24 cellular contexts compared by ENCODE assay signal in genomic region chr10:51214207-51214896, GRCh38.
DNase-seq lines count a peak whose midpoint lies in the region; ATAC-seq and TF ChIP-seq lines count a peak whose summit lies in the region.
"Had no signal": no experiment of that assay in that cellular context is flagged by ENCODE, and none has a peak within 500 bp of the region (broad histone marks: within the 10 kb centered on the region; RNA-seq: fewer than 3 reads in every experiment).

No MANE protein-coding gene starts in this region.

- H3K23ac ChIP-seq in H9 (ENCODE audit: insufficient read length, low read depth, low read length) (no peak overlapping the region), neuronal stem cell (ENCODE audit: low read depth, low read length, poor library complexity) (no peak overlapping the region)

- no peak overlapping the region for H2BK20ac ChIP-seq in H9 (ENCODE audit: low read depth, low read length, poor library complexity, severe bottlenecking)

- H2BK12ac ChIP-seq in H9 (ENCODE audit: insufficient read length, low read depth, low read length): no peak overlapping the region
- H2BK12ac ChIP-seq in neuronal stem cell (ENCODE audit: low read length): no peak overlapping the region

- H3K14ac ChIP-seq in H9 (ENCODE audit: insufficient read depth, low read length) (no peak overlapping the region), neuronal stem cell (ENCODE audit: low read length) (no peak overlapping the region)

- no peak overlapping the region for H3K4me3 Mint-ChIP-seq in H9
- H3K4me3 Mint-ChIP-seq: activated T-cell treated with anti-CD3 and anti-CD28 coated beads, Interleukin-2, amount 50 U/mL, for 72 hours; immature natural killer cell; memory B cell had no signal

- H3K4me1 Mint-ChIP-seq in H9: peaks cover 20 to 31% of the 10 kb centered on the region in 2 experiments
- H3K4me1 Mint-ChIP-seq: memory B cell had no signal

- H4K5ac ChIP-seq in H9 (ENCODE audit: insufficient read length, low read depth, low read length): no peak overlapping the region

- H3K56ac ChIP-seq in H9 (ENCODE audit: insufficient read length, low read depth, low read length): no peak overlapping the region

- H3K9ac ChIP-seq in H9 (ENCODE audit: extremely low read depth, insufficient read length, low read length) (no peak overlapping the region), neuronal stem cell (ENCODE audit: low read depth, low read length, poor library complexity) (no peak overlapping the region)
- H3K9ac ChIP-seq: BLaER1 had no signal

- H3K27ac Mint-ChIP-seq in H9: peak overlapping the region in 2 of 3 experiments; percentile 56 to 72; a peak in 5 of 7 replicates
- H3K27ac Mint-ChIP-seq: activated T-cell treated with anti-CD3 and anti-CD28 coated beads, Interleukin-2, amount 50 U/mL, for 72 hours; immature natural killer cell; memory B cell had no signal

- WGBS in H9 (ENCODE audit: extremely low coverage, insufficient read length, low lambda C conversion rate): no CpG with 5 or more reads among the region's 7 CpGs
- WGBS in neuronal stem cell (ENCODE audit: extremely low coverage in 2 of 2, insufficient read length in 2 of 2, insufficient replicate concordance in 1 of 2), 2 donors: no CpG with 5 or more reads among the region's 7 CpGs
- 41% methylated on average over 7 of the region's 7 CpGs for WGBS in aorta, 2 donors

- no peak overlapping the region for H3K4me3 ChIP-seq in neuronal stem cell (ENCODE audit: low read length in 2 of 2)
- H3K4me3 ChIP-seq in aorta (ENCODE audit: low read length in 2 of 2): no peak overlapping the region
- H3K4me3 ChIP-seq: BLaER1, esophagus squamous epithelium, sigmoid colon, tibial artery had no signal

- H3K27ac ChIP-seq in H9 (ENCODE audit: insufficient read length, low read depth, low read length): no peak overlapping the region
- no peak overlapping the region for H3K27ac ChIP-seq in neuronal stem cell (replicated peaks; ENCODE audit: low read length)
- H3K27ac ChIP-seq in aorta (ENCODE audit: low read depth in 1 of 2, low read length in 2 of 2): peak overlapping the region in 1 of 2 donors; percentile 44
- H3K27ac ChIP-seq: BLaER1, tibial artery had no signal

- H3K4ac ChIP-seq in H9 (ENCODE audit: low read depth, low read length) (no peak overlapping the region), neuronal stem cell (ENCODE audit: low read length) (no peak overlapping the region)

- H2BK15ac ChIP-seq in H9 (ENCODE audit: low read depth, low read length) (no peak overlapping the region), neuronal stem cell (ENCODE audit: low read length) (no peak overlapping the region)

- H3K4me1 ChIP-seq in H9 (ENCODE audit: insufficient read depth, low read length) (no peaks in the 10 kb centered on the region; the same call in 1 of the 2 replicates), neuronal stem cell (ENCODE audit: control insufficient read depth in 2 of 2, insufficient read depth in 1 of 2, low read depth in 1 of 2, low read length in 2 of 2) (peaks cover 2 to 3% of the 10 kb centered on the region in 2 donors), aorta (ENCODE audit: control insufficient read depth in 1 of 2, insufficient read depth in 2 of 2, low read length in 2 of 2) (peaks cover 4 to 7% of the 10 kb centered on the region in 2 donors)
- H3K4me1 ChIP-seq: BLaER1 had no signal

- H3K27me3 ChIP-seq in H9 (ENCODE audit: insufficient read depth, low read length) (no peaks in the 10 kb centered on the region), neuronal stem cell (ENCODE audit: control insufficient read depth in 3 of 3, insufficient read depth in 3 of 3, low read depth in 1 of 3, low read length in 3 of 3) (no peaks in the 10 kb centered on the region), aorta (ENCODE audit: control insufficient read depth in 1 of 2, insufficient read depth in 2 of 2, low read length in 1 of 2) (no peaks in the 10 kb centered on the region)
- H3K27me3 ChIP-seq: BLaER1, esophagus squamous epithelium, sigmoid colon, tibial artery had no signal

- H3K36me3 Mint-ChIP-seq in H9 (ENCODE audit: insufficient read depth in 1 of 3, low read depth in 3 of 3): peaks cover 0 to 3% (median 0%) of the 10 kb centered on the region in 3 experiments; a peak in 4 of 7 replicates
- H3K36me3 Mint-ChIP-seq: immature natural killer cell, memory B cell had no signal

- H4K8ac ChIP-seq in H9 (replicated peaks; ENCODE audit: insufficient read length, low read depth, low read length): no peak overlapping the region
- H4K8ac ChIP-seq in neuronal stem cell (ENCODE audit: low read depth, low read length): no peak overlapping the region

- DNase-seq in H9 (no peak), NCI-H69 (lab: John Stamatoyannopoulos, UW) (peak; percentile 71), fibroblast of peridontal ligament (ENCODE audit: extremely low read depth) (peak; percentile 53), neuronal stem cell (ENCODE audit: low spot score) (no peak), aorta (no peak), Kasumi-1 (lab: John Stamatoyannopoulos, UW) (no peak)
- DNase-seq: activated CD4-positive, alpha-beta T cell treated with anti-CD3 and anti-CD28 coated beads, Interleukin-2, amount 50 U/mL, for 4 hours; activated T-cell treated with anti-CD3 and anti-CD28 coated beads, Interleukin-2, amount 50 U/mL, for 72 hours; cerebellar nuclear complex; esophagus squamous epithelium; hypothalamus; immature natural killer cell; left colon; NCI-H510A; SHP77; sigmoid colon; stimulated activated CD4-positive, alpha-beta T cell treated with anti-CD3 and anti-CD28 coated beads, Interleukin-4, amount 100 ng/mL, for 4 hours; T-helper 2 cell; tibial artery had no signal

- TF ChIP-seq CTCF in H9 (conservative IDR thresholded peaks at IDR 0.05): no peak

- no peaks in the 10 kb centered on the region for H3K79me2 ChIP-seq in H9 (ENCODE audit: insufficient read depth, low read length)

- H2AK5ac ChIP-seq in H9 (ENCODE audit: insufficient read length, low read length) (no peak overlapping the region), neuronal stem cell (ENCODE audit: low read depth, low read length) (no peak overlapping the region)

- peaks cover 0 to 3% of the 10 kb centered on the region in 2 experiments; a peak in 3 of 5 replicates for H3K9me3 Mint-ChIP-seq in H9
- H3K9me3 Mint-ChIP-seq: memory B cell had no signal

- H3K4me2 ChIP-seq in H9 (ENCODE audit: insufficient read depth, insufficient read length, low read length) (no peak overlapping the region), neuronal stem cell (ENCODE audit: insufficient read depth, low read length, poor library complexity, severe bottlenecking) (no peak overlapping the region)
- H3K4me2 ChIP-seq: BLaER1 had no signal

- H3K23me2 ChIP-seq in H9 (ENCODE audit: insufficient read length, low read depth, low read length, poor library complexity, severe bottlenecking): no peaks in the 10 kb centered on the region

- peaks cover 2% of the 10 kb centered on the region; the same call in 1 of the 2 replicates for H3K27me3 Mint-ChIP-seq in H9 (ENCODE audit: low read depth)
- H3K27me3 Mint-ChIP-seq: memory B cell had no signal

- H2BK5ac ChIP-seq in H9 (ENCODE audit: insufficient read length, low read length) (no peak overlapping the region), neuronal stem cell (ENCODE audit: low read length) (no peak overlapping the region)

- no peak overlapping the region for H4K91ac ChIP-seq in H9 (ENCODE audit: insufficient read length, low read depth, low read length)
- no peak overlapping the region for H4K91ac ChIP-seq in neuronal stem cell (ENCODE audit: low read depth, low read length, poor library complexity)

- no peak overlapping the region for H3T11ph ChIP-seq in H9 (ENCODE audit: low read length)

- ATAC-seq in aorta (ENCODE audit: low FRiP score) (no peak), GM21576 (IDR thresholded peaks at IDR 0.05; ENCODE audit: unreplicated experiment) (no peak)
- ATAC-seq: activated CD4-positive, CD25-positive, alpha-beta regulatory T cell treated with anti-CD3 and anti-CD28 coated beads, Interleukin-2, amount 50 U/mL, for 24 hours; activated T-cell treated with anti-CD3 and anti-CD28 coated beads, Interleukin-2, amount 50 U/mL, for 72 hours; HCT116; left colon had no signal

- H2BK120ac ChIP-seq in H9 (ENCODE audit: low read depth, low read length, poor library complexity, severe bottlenecking): no peak overlapping the region
- no peak overlapping the region for H2BK120ac ChIP-seq in neuronal stem cell (ENCODE audit: low read depth, low read length)

- H4K20me1 ChIP-seq in H9 (ENCODE audit: control insufficient read depth, insufficient read depth, insufficient read length): no peaks in the 10 kb centered on the region
- H4K20me1 ChIP-seq: BLaER1 had no signal

- H3K79me1 ChIP-seq in H9 (ENCODE audit: insufficient read depth, low read depth, low read length, poor library complexity, severe bottlenecking) (no peaks in the 10 kb centered on the region), neuronal stem cell (ENCODE audit: low read depth, low read length) (no peaks in the 10 kb centered on the region)

- H3K36me3 ChIP-seq in neuronal stem cell (replicated peaks in 1 of 2; ENCODE audit: control insufficient read depth in 2 of 2, insufficient read depth in 2 of 2, low read length in 2 of 2) (no peaks in the 10 kb centered on the region), aorta (ENCODE audit: control insufficient read depth in 1 of 2, insufficient read depth in 2 of 2, low read length in 1 of 2) (no peaks in the 10 kb centered on the region)
- H3K36me3 ChIP-seq: BLaER1, esophagus squamous epithelium, sigmoid colon, tibial artery had no signal

- H3K9me3 ChIP-seq in H9 (ENCODE audit: control insufficient read depth, low read depth, low read length) (no peaks in the 10 kb centered on the region), neuronal stem cell (replicated peaks in 1 of 2; ENCODE audit: control insufficient read depth in 2 of 2, insufficient read depth in 1 of 2, low read depth in 1 of 2, low read length in 2 of 2) (no peaks in the 10 kb centered on the region), aorta (ENCODE audit: control insufficient read depth, low read length) (no peaks in the 10 kb centered on the region)
- H3K9me3 ChIP-seq: BLaER1, esophagus squamous epithelium, sigmoid colon, tibial artery had no signal

- intact Hi-C loops in aorta (cut with DNase I): no loop called here

- H2AFZ ChIP-seq in H9 (ENCODE audit: low read length) (no peak overlapping the region), neuronal stem cell (ENCODE audit: low read length) (peak overlapping the region; percentile 56)

- H3K18ac ChIP-seq in H9 (ENCODE audit: insufficient read length, low read depth, low read length) (no peak overlapping the region), neuronal stem cell (ENCODE audit: low read length) (no peak overlapping the region)

Comparison
In these comparisons a context has a peak if more than half of its experiments do, and no peak if none do; other contexts are left out.
1. DNase-seq: peak in NCI-H69 (single experiment) and fibroblast of peridontal ligament (single experiment); none in H9 (single experiment), neuronal stem cell (single experiment), aorta (0 of 2) and Kasumi-1 (0 of 2).